In genomic region chr3:61562810-61563613, GRCh38 we compare ENCODE assay signal across 8 cellular contexts. TPM values are rescaled to one million over a fixed set of nuclear protein-coding genes. Genes with fewer than 3 reads are reported as not detected.
DNase-seq lines count a peak whose midpoint lies in the region; ATAC-seq and TF ChIP-seq lines count a peak whose summit lies in the region.

No MANE protein-coding gene starts in this region.

- H3K27ac ChIP-seq in BLaER1 treated with 17β-estradiol and CSF1 and Interleukin-3, amounts not matched to agents 10 nM and 100 nM: peak overlapping the region in 10 of 11 experiments; percentile 21 to 98 (median 93); a peak in 17 of 22 replicates
- peak overlapping the region; percentile 86 for H3K27ac ChIP-seq in colonic mucosa
- H3K27ac ChIP-seq in upper lobe of right lung: peak overlapping the region; percentile 91

- peaks cover 43 to 62% (median 56%) of the 10 kb centered on the region in 11 experiments for H4K20me1 ChIP-seq in BLaER1 treated with 17β-estradiol and CSF1 and Interleukin-3, amounts not matched to agents 10 nM and 100 nM

- peaks cover 0 to 7% (median 0%) of the 10 kb centered on the region in 11 experiments; a peak in 5 of 22 replicates for H3K36me3 ChIP-seq in BLaER1 treated with 17β-estradiol and CSF1 and Interleukin-3, amounts not matched to agents 10 nM and 100 nM
- H3K36me3 ChIP-seq in colonic mucosa (no peaks in the 10 kb centered on the region), upper lobe of right lung (no peaks in the 10 kb centered on the region)

- H3K4me2 ChIP-seq in BLaER1 treated with 17β-estradiol and CSF1 and Interleukin-3, amounts not matched to agents 10 nM and 100 nM: peak overlapping the region; percentile 91 to 99 (median 96)

- H3K9me3 ChIP-seq in BLaER1 treated with 17β-estradiol and CSF1 and Interleukin-3, amounts not matched to agents 10 nM and 100 nM (replicated peaks in 1 of 11): peaks cover 0 to 15% (median 7%) of the 10 kb centered on the region in 11 experiments; a peak in 12 of 22 replicates
- no peaks in the 10 kb centered on the region for H3K9me3 ChIP-seq in colonic mucosa
- no peaks in the 10 kb centered on the region for H3K9me3 ChIP-seq in upper lobe of right lung

- H3K4me3 ChIP-seq in BLaER1 treated with 17β-estradiol and CSF1 and Interleukin-3, amounts not matched to agents 10 nM and 100 nM: peak overlapping the region; percentile 71 to 93 (median 82)
- H3K4me3 ChIP-seq in LNCaP clone FGC (ENCODE audit: low read depth, low read length) (peak overlapping the region; percentile 80), colonic mucosa (peak overlapping the region; percentile 51), upper lobe of right lung (peak overlapping the region; percentile 63)

- peak; percentile 6 for ATAC-seq in upper lobe of right lung
- ATAC-seq in GM21447 (IDR thresholded peaks at IDR 0.05; ENCODE audit: unreplicated experiment): no peak
- ATAC-seq in GM19023 (IDR thresholded peaks at IDR 0.05; ENCODE audit: unreplicated experiment): no peak
- no peak for ATAC-seq in HG03045 (IDR thresholded peaks at IDR 0.05; ENCODE audit: unreplicated experiment)

- intact Hi-C loops in colonic mucosa (cut with DNase I) (loop anchor here (5.0 to 10.0 kb wide), 3 partner anchors 92 to 489 kb away; no protein-coding TSS in a partner anchor), upper lobe of right lung (cut with DNase I) (loop anchor here (10.0 kb wide), 1 partner anchor 282 kb away; no protein-coding TSS in a partner anchor)

- H3K27me3 ChIP-seq in BLaER1 treated with 17β-estradiol and CSF1 and Interleukin-3, amounts not matched to agents 10 nM and 100 nM: peaks cover 23 to 52% (median 38%) of the 10 kb centered on the region in 11 experiments
- H3K27me3 ChIP-seq in colonic mucosa: no peaks in the 10 kb centered on the region
- no peaks in the 10 kb centered on the region for H3K27me3 ChIP-seq in upper lobe of right lung

- peak overlapping the region; percentile 86 to 94 (median 90) for H3K9ac ChIP-seq in BLaER1 treated with 17β-estradiol and CSF1 and Interleukin-3, amounts not matched to agents 10 nM and 100 nM
- H3K9ac ChIP-seq in colonic mucosa (ENCODE audit: low read depth in 2 of 2, low read length in 2 of 2): peak overlapping the region; percentile 83 to 85

- TF ChIP-seq CTCF in LNCaP clone FGC (IDR thresholded peaks at IDR 0.05; ENCODE audit: control insufficient read depth, extremely low read depth, insufficient read depth) (no peak), colonic mucosa (IDR thresholded peaks at IDR 0.05) (no peak), upper lobe of right lung (IDR thresholded peaks at IDR 0.05) (no peak)

- DNase-seq in LNCaP clone FGC (ENCODE audit: low read depth) (no peak), colonic mucosa (peak; percentile 33), lung microvascular endothelial cell (ENCODE audit: low read depth in 2 of 2) (peak; percentile 5 to 52), upper lobe of right lung (peak; percentile 71)

- peaks cover 21 to 44% (median 25%) of the 10 kb centered on the region in 10 experiments for H3K4me1 ChIP-seq in BLaER1 treated with 17β-estradiol and CSF1 and Interleukin-3, amounts not matched to agents 10 nM and 100 nM
- no peaks in the 10 kb centered on the region for H3K4me1 ChIP-seq in colonic mucosa
- peaks cover 23% of the 10 kb centered on the region for H3K4me1 ChIP-seq in upper lobe of right lung

RNA-seq across cellular contexts. Expression of gene PTPRG, which starts 1.6 kb away (rescaled TPM):
- total RNA-seq in colonic mucosa (10 to 100 TPM; 26.0 to 26.3 TPM), lung microvascular endothelial cell (5.8 and 16.8 TPM in 2 replicates), upper lobe of right lung (86.7 TPM)
